ENCODE assay signal across 29 cellular contexts in genomic region chr13:59991395-59991794, GRCh38.
"Had no signal": no experiment of that assay in that cellular context is flagged by ENCODE, and none has a peak within 500 bp of the region (broad histone marks: within the 10 kb centered on the region; RNA-seq: fewer than 3 reads in every experiment).

No MANE protein-coding gene starts in this region.

- H3K4me1 Mint-ChIP-seq: memory B cell; mesothelial cell of epicardium; naive B cell; neural crest cell; stimulated activated naive B cell treated with anti-CD40 and anti-IgM and Interleukin-4, amounts not matched to agents 10 μg/mL and 1 μg/mL and 100 μg/mL, for 72 hours had no signal

- H3K79me2 ChIP-seq: parathyroid adenoma had no signal

- H3K4me3 Mint-ChIP-seq: endodermal cell; memory B cell; mesothelial cell of epicardium; naive B cell; natural killer cell treated with Interleukin-12 subunit alpha and Interleukin-12 subunit beta and Interleukin-15 and Interleukin-18, amount 100 ng/mL, for 72 hours; neural crest cell; stimulated activated naive B cell treated with anti-CD40 and anti-IgM and Interleukin-4, amounts not matched to agents 10 μg/mL and 1 μg/mL and 100 μg/mL, for 72 hours; stimulated activated naive CD8-positive, alpha-beta T cell treated with anti-CD3 and anti-CD28 coated beads, Interleukin-15, Interleukin-2, amounts not matched to agents 100 ng/mL and 50 ng/mL, for 24 hours had no signal

- H3K36me3 ChIP-seq: gastroesophageal sphincter, heart left ventricle, neutrophil, prostate gland, spleen, thoracic aorta, tibial nerve, upper lobe of right lung had no signal

- H3K27me3 ChIP-seq: dorsolateral prefrontal cortex, foreskin keratinocyte, gastroesophageal sphincter, heart left ventricle, neutrophil, spleen, tibial nerve, upper lobe of right lung, uterus had no signal

- H3K27ac ChIP-seq: dorsolateral prefrontal cortex, epithelial cell of prostate, foreskin keratinocyte, gastroesophageal sphincter, heart left ventricle, neutrophil, parathyroid adenoma, prostate gland, skin epidermis, spleen, thoracic aorta, tibial nerve, upper lobe of right lung, uterus had no signal

- DNase-seq: dorsolateral prefrontal cortex; effector CD8-positive, alpha-beta T cell; endodermal cell; foreskin keratinocyte; heart left ventricle; hippocampal formation; mucosa of descending colon; naive B cell; right cardiac atrium; spleen; stimulated activated naive B cell treated with anti-CD40 and anti-IgM and Interleukin-4, amounts not matched to agents 10 μg/mL and 1 μg/mL and 100 μg/mL, for 72 hours; upper lobe of right lung; uterus had no signal

- H3K36me3 Mint-ChIP-seq: memory B cell; naive B cell; natural killer cell treated with Interleukin-12 subunit alpha and Interleukin-12 subunit beta and Interleukin-15 and Interleukin-18, amount 100 ng/mL, for 72 hours; stimulated activated naive B cell treated with anti-CD40 and anti-IgM and Interleukin-4, amounts not matched to agents 10 μg/mL and 1 μg/mL and 100 μg/mL, for 72 hours had no signal

- H3K9me3 Mint-ChIP-seq: endodermal cell; memory B cell; mesothelial cell of epicardium; natural killer cell treated with Interleukin-12 subunit alpha and Interleukin-12 subunit beta and Interleukin-15 and Interleukin-18, amount 100 ng/mL, for 72 hours; stimulated activated naive B cell treated with anti-CD40 and anti-IgM and Interleukin-4, amounts not matched to agents 10 μg/mL and 1 μg/mL and 100 μg/mL, for 72 hours; stimulated activated naive CD8-positive, alpha-beta T cell treated with anti-CD3 and anti-CD28 coated beads, Interleukin-15, Interleukin-2, amounts not matched to agents 100 ng/mL and 50 ng/mL, for 24 hours had no signal

- H3K27me3 Mint-ChIP-seq: memory B cell; naive B cell; natural killer cell treated with Interleukin-12 subunit alpha and Interleukin-12 subunit beta and Interleukin-15 and Interleukin-18, amount 100 ng/mL, for 72 hours; stimulated activated naive B cell treated with anti-CD40 and anti-IgM and Interleukin-4, amounts not matched to agents 10 μg/mL and 1 μg/mL and 100 μg/mL, for 72 hours had no signal

- ATAC-seq: esophagus mucosa; foreskin keratinocyte; gastroesophageal sphincter; heart left ventricle; left lobe of liver; mucosa of descending colon; natural killer cell treated with Interleukin-12 subunit alpha and Interleukin-12 subunit beta and Interleukin-15 and Interleukin-18, amount 100 ng/mL, for 72 hours; right cardiac atrium; stimulated activated naive B cell treated with anti-CD40 and anti-IgM and Interleukin-4, amounts not matched to agents 10 μg/mL and 1 μg/mL and 100 μg/mL, for 72 hours; upper lobe of right lung had no signal

- H2AFZ ChIP-seq: parathyroid adenoma had no signal

- H3K4me3 ChIP-seq: dorsolateral prefrontal cortex, gastroesophageal sphincter, heart left ventricle, lung, mucosa of descending colon, prostate gland, skin epidermis, spleen, thoracic aorta, tibial nerve, upper lobe of right lung, uterus had no signal

- H3K9me3 ChIP-seq: gastroesophageal sphincter, heart left ventricle, mucosa of descending colon, neutrophil, prostate gland, spleen, thoracic aorta, tibial nerve, upper lobe of right lung, uterus had no signal

- H3K4me1 ChIP-seq: foreskin keratinocyte, gastroesophageal sphincter, heart left ventricle, parathyroid adenoma, prostate gland, spleen, tibial nerve, upper lobe of right lung, uterus had no signal

- H3K27ac Mint-ChIP-seq: endodermal cell; memory B cell; mesothelial cell of epicardium; naive B cell; natural killer cell treated with Interleukin-12 subunit alpha and Interleukin-12 subunit beta and Interleukin-15 and Interleukin-18, amount 100 ng/mL, for 72 hours; stimulated activated naive B cell treated with anti-CD40 and anti-IgM and Interleukin-4, amounts not matched to agents 10 μg/mL and 1 μg/mL and 100 μg/mL, for 72 hours; stimulated activated naive CD8-positive, alpha-beta T cell treated with anti-CD3 and anti-CD28 coated beads, Interleukin-15, Interleukin-2, amounts not matched to agents 100 ng/mL and 50 ng/mL, for 24 hours had no signal
